In the genomic region with DNA sequence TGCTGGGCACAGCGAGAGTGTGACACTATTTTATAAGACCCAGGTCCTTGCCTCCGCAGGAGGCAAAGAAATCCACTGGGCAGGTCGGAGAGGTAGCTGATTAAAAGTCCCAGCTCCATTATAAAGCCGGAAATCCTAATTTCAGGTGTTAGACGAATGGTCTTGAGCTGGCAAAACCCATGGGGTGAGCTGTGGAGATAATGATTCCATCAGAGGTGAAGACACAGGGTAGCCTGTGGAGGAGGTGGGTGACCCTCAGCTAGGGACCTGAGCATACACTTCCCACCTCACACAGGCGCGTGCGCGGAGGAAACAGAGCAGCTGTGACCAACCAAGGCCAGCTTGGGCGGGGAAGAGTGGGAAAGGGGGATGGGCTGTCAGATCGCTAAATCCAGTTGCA, we compare ENCODE assay signal across 19 cellular contexts.
DNase-seq lines count a peak whose midpoint lies in the region; ATAC-seq and TF ChIP-seq lines count a peak whose summit lies in the region.
"Had no signal": no experiment of that assay in that cellular context is flagged by ENCODE, and none has a peak within 500 bp of the region (broad histone marks: within the 10 kb centered on the region; RNA-seq: fewer than 3 reads in every experiment).

No MANE protein-coding gene starts in this region.

- H2AFZ ChIP-seq in neural progenitor cell (replicated peaks): no peak overlapping the region

- DNase-seq in activated CD4-positive, alpha-beta T cell treated with anti-CD3 and anti-CD28 coated beads for 36 hours: peak; percentile 20
- DNase-seq in activated CD4-positive, alpha-beta T cell treated with anti-CD3 and anti-CD28 coated beads, Interleukin-2, amount 10 ng/mL, durations not matched to agents 7 days and 5 days: no peak
- DNase-seq in CD4-positive, alpha-beta memory T cell: no peak
- DNase-seq in activated T-helper 1 cell treated with anti-CD3 and anti-CD28 coated beads, Interleukin-12 subunit alpha, Interleukin-12 subunit beta, Interleukin-2, Interleukin-4 antibody, amounts not matched to agents 30 ng/mL and 10 ng/mL and 1 ng/mL, durations not matched to agents 14 hours and 24 hours and 36 hours (ENCODE audit: low spot score): no peak
- no peak for DNase-seq in neural progenitor cell (ENCODE audit: low spot score)
- DNase-seq in NK-92 (lab: John Stamatoyannopoulos, UW; ENCODE audit: unreplicated experiment): no peak
- no peak for DNase-seq in WERI-Rb-1
- DNase-seq: BE2C, immature natural killer cell, left lung, midbrain, NCI-H1417 treated with DMSO at 0.1 percent for 48 hours, NCI-H526, SW 1271, upper lobe of left lung had no signal

- H3K4me3 Mint-ChIP-seq in activated CD4-positive, alpha-beta T cell treated with anti-CD3 and anti-CD28 coated beads for 36 hours: no peak overlapping the region
- H3K4me3 Mint-ChIP-seq in activated CD4-positive, alpha-beta T cell treated with anti-CD3 and anti-CD28 coated beads, Interleukin-2, amount 10 ng/mL, durations not matched to agents 7 days and 5 days: no peak overlapping the region
- peak overlapping the region in 1 of 8 donors; percentile 50 for H3K4me3 Mint-ChIP-seq in CD4-positive, alpha-beta memory T cell
- H3K4me3 Mint-ChIP-seq in activated T-helper 1 cell treated with anti-CD3 and anti-CD28 coated beads, Interleukin-12 subunit alpha, Interleukin-12 subunit beta, Interleukin-2, Interleukin-4 antibody, amounts not matched to agents 30 ng/mL and 10 ng/mL and 1 ng/mL, durations not matched to agents 14 hours and 24 hours and 36 hours: peak overlapping the region; percentile 45
- H3K4me3 Mint-ChIP-seq in neural progenitor cell: no peak overlapping the region
- H3K4me3 Mint-ChIP-seq: immature natural killer cell had no signal

- no peaks in the 10 kb centered on the region for H3F3A ChIP-seq in neural progenitor cell (ENCODE audit: low read depth)

- peak overlapping the region; percentile 72 for H3K27ac Mint-ChIP-seq in activated CD4-positive, alpha-beta T cell treated with anti-CD3 and anti-CD28 coated beads for 36 hours
- H3K27ac Mint-ChIP-seq in activated CD4-positive, alpha-beta T cell treated with anti-CD3 and anti-CD28 coated beads, Interleukin-2, amount 10 ng/mL, durations not matched to agents 7 days and 5 days: no peak overlapping the region
- H3K27ac Mint-ChIP-seq in CD4-positive, alpha-beta memory T cell: peak overlapping the region in 6 of 7 donors; percentile 5 to 90 (median 70)
- peak overlapping the region; percentile 77 for H3K27ac Mint-ChIP-seq in activated T-helper 1 cell treated with anti-CD3 and anti-CD28 coated beads, Interleukin-12 subunit alpha, Interleukin-12 subunit beta, Interleukin-2, Interleukin-4 antibody, amounts not matched to agents 30 ng/mL and 10 ng/mL and 1 ng/mL, durations not matched to agents 14 hours and 24 hours and 36 hours
- peak overlapping the region; percentile 31 for H3K27ac Mint-ChIP-seq in neural progenitor cell

- CTCF ChIA-PET in activated CD4-positive, alpha-beta T cell treated with anti-CD3 and anti-CD28 coated beads for 36 hours (lab: Charles Lee): interaction anchor here (0.7 to 2.8 kb wide), 10 partner anchors 9 to 406 kb away, joined by 3 to 16 read pairs (median 4); no protein-coding TSS in a partner anchor
- CTCF ChIA-PET in activated CD4-positive, alpha-beta T cell treated with anti-CD3 and anti-CD28 coated beads, Interleukin-2, amount 10 ng/mL, durations not matched to agents 7 days and 5 days (lab: Charles Lee): interaction anchor here (0.7 to 1.6 kb wide), 9 partner anchors 8 to 406 kb away, joined by 3 to 7 read pairs (median 4); no protein-coding TSS in a partner anchor
- CTCF ChIA-PET in CD4-positive, alpha-beta memory T cell (lab: Charles Lee; ENCODE audit: partially characterized antibody): interaction anchor here (0.7 kb wide), 1 partner anchor 33 kb away, joined by 3 read pairs; no protein-coding TSS in a partner anchor

- peaks cover 4% of the 10 kb centered on the region for H3K36me3 Mint-ChIP-seq in activated CD4-positive, alpha-beta T cell treated with anti-CD3 and anti-CD28 coated beads for 36 hours (ENCODE audit: low read depth)
- H3K36me3 Mint-ChIP-seq in activated CD4-positive, alpha-beta T cell treated with anti-CD3 and anti-CD28 coated beads, Interleukin-2, amount 10 ng/mL, durations not matched to agents 7 days and 5 days (ENCODE audit: low read depth): peaks cover 7% of the 10 kb centered on the region
- H3K36me3 Mint-ChIP-seq in CD4-positive, alpha-beta memory T cell: no peaks in the 10 kb centered on the region
- H3K36me3 Mint-ChIP-seq in activated T-helper 1 cell treated with anti-CD3 and anti-CD28 coated beads, Interleukin-12 subunit alpha, Interleukin-12 subunit beta, Interleukin-2, Interleukin-4 antibody, amounts not matched to agents 30 ng/mL and 10 ng/mL and 1 ng/mL, durations not matched to agents 14 hours and 24 hours and 36 hours (ENCODE audit: low read depth): peaks cover 4% of the 10 kb centered on the region
- peaks cover 2% of the 10 kb centered on the region for H3K36me3 Mint-ChIP-seq in neural progenitor cell
- H3K36me3 Mint-ChIP-seq: immature natural killer cell had no signal

- H3K9me3 Mint-ChIP-seq in activated CD4-positive, alpha-beta T cell treated with anti-CD3 and anti-CD28 coated beads for 36 hours (ENCODE audit: low read depth): no peaks in the 10 kb centered on the region
- H3K9me3 Mint-ChIP-seq in activated CD4-positive, alpha-beta T cell treated with anti-CD3 and anti-CD28 coated beads, Interleukin-2, amount 10 ng/mL, durations not matched to agents 7 days and 5 days: peaks cover 7% of the 10 kb centered on the region
- peaks cover 0 to 2% (median 0%) of the 10 kb centered on the region in 8 donors for H3K9me3 Mint-ChIP-seq in CD4-positive, alpha-beta memory T cell
- H3K9me3 Mint-ChIP-seq in activated T-helper 1 cell treated with anti-CD3 and anti-CD28 coated beads, Interleukin-12 subunit alpha, Interleukin-12 subunit beta, Interleukin-2, Interleukin-4 antibody, amounts not matched to agents 30 ng/mL and 10 ng/mL and 1 ng/mL, durations not matched to agents 14 hours and 24 hours and 36 hours: peaks cover 3% of the 10 kb centered on the region
- peaks cover 4% of the 10 kb centered on the region for H3K9me3 Mint-ChIP-seq in neural progenitor cell
- H3K9me3 Mint-ChIP-seq: immature natural killer cell had no signal

- peaks cover 30% of the 10 kb centered on the region for H3K4me1 ChIP-seq in CD4-positive, alpha-beta memory T cell (ENCODE audit: insufficient read depth, low read length)
- H3K4me1 ChIP-seq in neural progenitor cell: peaks cover 18% of the 10 kb centered on the region
- H3K4me1 ChIP-seq: BE2C had no signal

- H4K20me1 ChIP-seq in neural progenitor cell (ENCODE audit: low read depth): no peaks in the 10 kb centered on the region

- H3K79me2 ChIP-seq in neural progenitor cell (ENCODE audit: low read depth): no peaks in the 10 kb centered on the region

- peaks cover 62% of the 10 kb centered on the region for H3K4me1 Mint-ChIP-seq in activated CD4-positive, alpha-beta T cell treated with anti-CD3 and anti-CD28 coated beads for 36 hours
- peaks cover 43% of the 10 kb centered on the region for H3K4me1 Mint-ChIP-seq in activated CD4-positive, alpha-beta T cell treated with anti-CD3 and anti-CD28 coated beads, Interleukin-2, amount 10 ng/mL, durations not matched to agents 7 days and 5 days
- peaks cover 21 to 46% (median 33%) of the 10 kb centered on the region in 4 donors for H3K4me1 Mint-ChIP-seq in CD4-positive, alpha-beta memory T cell
- H3K4me1 Mint-ChIP-seq in activated T-helper 1 cell treated with anti-CD3 and anti-CD28 coated beads, Interleukin-12 subunit alpha, Interleukin-12 subunit beta, Interleukin-2, Interleukin-4 antibody, amounts not matched to agents 30 ng/mL and 10 ng/mL and 1 ng/mL, durations not matched to agents 14 hours and 24 hours and 36 hours (ENCODE audit: low read depth): peaks cover 51% of the 10 kb centered on the region
- peaks cover 19% of the 10 kb centered on the region for H3K4me1 Mint-ChIP-seq in neural progenitor cell
- H3K4me1 Mint-ChIP-seq: immature natural killer cell had no signal

- H3K9me3 ChIP-seq in CD4-positive, alpha-beta memory T cell (ENCODE audit: control insufficient read depth in 1 of 2, low read length in 2 of 2): no peaks in the 10 kb centered on the region
- H3K9me3 ChIP-seq in neural progenitor cell (ENCODE audit: low read depth): no peaks in the 10 kb centered on the region
- no peaks in the 10 kb centered on the region for H3K9me3 ChIP-seq in WERI-Rb-1 (ENCODE audit: severe bottlenecking)
- H3K9me3 ChIP-seq: BE2C, left lung, upper lobe of left lung had no signal

- TF ChIP-seq CTCF in neural progenitor cell (IDR thresholded peaks at IDR 0.05) (no peak), WERI-Rb-1 (IDR thresholded peaks at IDR 0.05; ENCODE audit: low read depth, low read length) (no peak)

- peak overlapping the region; percentile 8 for H3K4me2 ChIP-seq in neural progenitor cell

- H3K4me3 ChIP-seq in CD4-positive, alpha-beta memory T cell (ENCODE audit: low read length in 2 of 2): no peak overlapping the region
- H3K4me3 ChIP-seq in neural progenitor cell (no peak overlapping the region), WERI-Rb-1 (ENCODE audit: low read depth, low read length) (no peak overlapping the region)
- H3K4me3 ChIP-seq: left lung, skin epidermis, upper lobe of left lung had no signal

- no peak overlapping the region for H3K9ac ChIP-seq in neural progenitor cell

- no peaks in the 10 kb centered on the region for H3K36me3 ChIP-seq in CD4-positive, alpha-beta memory T cell (ENCODE audit: insufficient read depth, low read length)
- H3K36me3 ChIP-seq in neural progenitor cell: no peaks in the 10 kb centered on the region
- H3K36me3 ChIP-seq in WERI-Rb-1: no peaks in the 10 kb centered on the region
- H3K36me3 ChIP-seq: BE2C, left lung, upper lobe of left lung had no signal

- POLR2A ChIA-PET in activated CD4-positive, alpha-beta T cell treated with anti-CD3 and anti-CD28 coated beads for 36 hours (lab: Charles Lee): interaction anchor here (1.7 kb wide), 1 partner anchor 62 kb away, joined by 7 read pairs; no protein-coding TSS in a partner anchor
- POLR2A ChIA-PET in activated CD4-positive, alpha-beta T cell treated with anti-CD3 and anti-CD28 coated beads, Interleukin-2, amount 10 ng/mL, durations not matched to agents 7 days and 5 days (lab: Charles Lee): no interaction called here
- POLR2A ChIA-PET in CD4-positive, alpha-beta memory T cell (lab: Charles Lee; ENCODE audit: partially characterized antibody): interaction anchor here (1.2 kb wide), 1 partner anchor 201 kb away, joined by 5 read pairs; no protein-coding TSS in a partner anchor

- H3K27me3 ChIP-seq in CD4-positive, alpha-beta memory T cell (ENCODE audit: insufficient read depth, low read length): no peaks in the 10 kb centered on the region
- no peaks in the 10 kb centered on the region for H3K27me3 ChIP-seq in neural progenitor cell
- H3K27me3 ChIP-seq in WERI-Rb-1 (ENCODE audit: insufficient read depth, low read depth, severe bottlenecking): no peaks in the 10 kb centered on the region
- H3K27me3 ChIP-seq: BE2C, left lung, upper lobe of left lung had no signal

- no peak overlapping the region for H3K27ac ChIP-seq in CD4-positive, alpha-beta memory T cell (ENCODE audit: low read depth, low read length)
- no peak overlapping the region for H3K27ac ChIP-seq in neural progenitor cell
- no peak overlapping the region for H3K27ac ChIP-seq in WERI-Rb-1
- H3K27ac ChIP-seq: HL-60, left lung, skin epidermis, upper lobe of left lung had no signal

- peaks cover 4% of the 10 kb centered on the region for H3K27me3 Mint-ChIP-seq in activated CD4-positive, alpha-beta T cell treated with anti-CD3 and anti-CD28 coated beads for 36 hours
- no peaks in the 10 kb centered on the region for H3K27me3 Mint-ChIP-seq in activated CD4-positive, alpha-beta T cell treated with anti-CD3 and anti-CD28 coated beads, Interleukin-2, amount 10 ng/mL, durations not matched to agents 7 days and 5 days
- no peaks in the 10 kb centered on the region for H3K27me3 Mint-ChIP-seq in CD4-positive, alpha-beta memory T cell
- H3K27me3 Mint-ChIP-seq in activated T-helper 1 cell treated with anti-CD3 and anti-CD28 coated beads, Interleukin-12 subunit alpha, Interleukin-12 subunit beta, Interleukin-2, Interleukin-4 antibody, amounts not matched to agents 30 ng/mL and 10 ng/mL and 1 ng/mL, durations not matched to agents 14 hours and 24 hours and 36 hours (ENCODE audit: insufficient read depth): peaks cover 2% of the 10 kb centered on the region
- H3K27me3 Mint-ChIP-seq in neural progenitor cell (ENCODE audit: insufficient read depth, low read depth): peaks cover 5% of the 10 kb centered on the region

- intact Hi-C loops in activated CD4-positive, alpha-beta T cell treated with anti-CD3 and anti-CD28 coated beads for 36 hours (cut with DNase I, micrococcal nuclease): loop anchor here in 1 of 2 experiments (1.0 kb wide), 1 partner anchor 8 kb away; no protein-coding TSS in a partner anchor
- intact Hi-C loops in CD4-positive, alpha-beta memory T cell (cut with micrococcal nuclease): no loop called here
- intact Hi-C loops in activated T-helper 1 cell treated with anti-CD3 and anti-CD28 coated beads, Interleukin-12 subunit alpha, Interleukin-12 subunit beta, Interleukin-2, Interleukin-4 antibody, amounts not matched to agents 30 ng/mL and 10 ng/mL and 1 ng/mL, durations not matched to agents 14 hours and 24 hours and 36 hours (cut with micrococcal nuclease): loop anchor here (1.0 to 10.0 kb wide), 3 partner anchors 8 to 575 kb away; partner anchors contain the start of gene UBXN4

- no peak for ATAC-seq in activated CD4-positive, alpha-beta T cell treated with anti-CD3 and anti-CD28 coated beads for 36 hours
- no peak for ATAC-seq in HG03565 (IDR thresholded peaks at IDR 0.05; ENCODE audit: unreplicated experiment)
- ATAC-seq: left lung, Right ventricle myocardium inferior had no signal
